Comparison of ENCODE assay signal across 21 cellular contexts in the genomic region with DNA sequence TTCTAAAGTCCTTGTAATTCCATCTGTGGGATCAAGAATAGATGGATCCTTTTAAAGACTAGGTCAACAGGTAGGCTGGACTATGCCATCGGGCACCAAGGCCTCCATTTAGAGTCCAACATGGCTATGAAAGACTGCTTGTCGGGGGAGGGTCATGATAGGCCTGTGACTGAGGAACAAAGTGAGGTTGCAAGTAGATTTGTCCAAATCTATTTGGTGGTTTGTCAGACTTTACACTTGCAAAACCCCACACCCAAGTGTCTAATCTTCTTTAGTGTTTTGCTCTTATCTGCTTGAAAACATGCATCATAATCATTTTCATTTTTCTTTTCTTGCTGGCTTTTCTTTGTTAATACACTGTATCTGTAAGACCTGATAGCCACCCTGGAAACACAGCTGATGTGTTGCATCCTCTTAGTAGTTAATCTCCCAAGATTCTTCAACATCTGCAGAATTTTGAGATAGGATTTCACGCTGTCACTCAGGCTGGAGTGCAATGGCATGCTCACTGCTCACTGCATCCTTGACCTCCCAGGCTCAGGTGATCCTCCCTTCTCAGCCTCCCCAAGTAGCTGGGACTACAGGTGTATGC. TPM values are rescaled to one million over a fixed set of nuclear protein-coding genes. Genes with fewer than 3 reads are reported as not detected.
"Had no signal": no experiment of that assay in that cellular context is flagged by ENCODE, and none has a peak within 500 bp of the region (broad histone marks: within the 10 kb centered on the region; RNA-seq: fewer than 3 reads in every experiment).

No MANE protein-coding gene starts in this region.

- H3K4me3 Mint-ChIP-seq: naive thymus-derived CD8-positive, alpha-beta T cell; stimulated activated effector memory CD8-positive, alpha-beta T cell treated with anti-CD3 and anti-CD28 coated beads, Interleukin-12 subunit alpha, Interleukin-12 subunit beta, amount 100 ng/mL, for 72 hours; stimulated activated naive CD8-positive, alpha-beta T cell treated with anti-CD3 and anti-CD28 coated beads, Interleukin-15, Interleukin-2, amounts not matched to agents 100 ng/mL and 50 ng/mL, for 24 hours had no signal

- DNase-seq: kidney; left colon; left lung; lower lobe of right lung; mammary epithelial cell; mesenchymal stem cell; naive thymus-derived CD8-positive, alpha-beta T cell; ovary; right lobe of liver; stimulated activated CD4-positive, alpha-beta T cell treated with anti-CD3 and anti-CD28 coated beads, Interleukin-15, amount 100 ng/mL, for 24 hours; stimulated activated CD4-positive, alpha-beta T cell treated with anti-CD3 and anti-CD28 coated beads, Interleukin-2, amount 100 ng/mL, for 24 hours; stimulated activated CD4-positive, alpha-beta T cell treated with anti-CD3 and anti-CD28 coated beads, Interleukin-4, amount 100 ng/mL, for 1 hour; stimulated activated naive CD4-positive, alpha-beta T cell; tibial artery; trophoblast cell; upper lobe of right lung had no signal

- H3K27ac Mint-ChIP-seq: progenitor cell of endocrine pancreas; stimulated activated effector memory CD8-positive, alpha-beta T cell treated with anti-CD3 and anti-CD28 coated beads, Interleukin-12 subunit alpha, Interleukin-12 subunit beta, amount 100 ng/mL, for 72 hours; stimulated activated naive CD8-positive, alpha-beta T cell treated with anti-CD3 and anti-CD28 coated beads, Interleukin-15, Interleukin-2, amounts not matched to agents 100 ng/mL and 50 ng/mL, for 24 hours had no signal

- ATAC-seq: left colon; left lung; lower lobe of right lung; naive thymus-derived CD8-positive, alpha-beta T cell; right lobe of liver; stimulated activated effector memory CD8-positive, alpha-beta T cell treated with anti-CD3 and anti-CD28 coated beads, Interleukin-12 subunit alpha, Interleukin-12 subunit beta, amount 100 ng/mL, for 72 hours; upper lobe of right lung had no signal

- H3K9me3 Mint-ChIP-seq: stimulated activated effector memory CD8-positive, alpha-beta T cell treated with anti-CD3 and anti-CD28 coated beads, Interleukin-12 subunit alpha, Interleukin-12 subunit beta, amount 100 ng/mL, for 72 hours; stimulated activated naive CD8-positive, alpha-beta T cell treated with anti-CD3 and anti-CD28 coated beads, Interleukin-15, Interleukin-2, amounts not matched to agents 100 ng/mL and 50 ng/mL, for 24 hours had no signal

- H3K27me3 Mint-ChIP-seq: naive thymus-derived CD8-positive, alpha-beta T cell; progenitor cell of endocrine pancreas; stimulated activated naive CD8-positive, alpha-beta T cell treated with anti-CD3 and anti-CD28 coated beads, Interleukin-15, Interleukin-2, amounts not matched to agents 100 ng/mL and 50 ng/mL, for 24 hours had no signal

RNA-seq across cellular contexts. Expression of gene KCNK13, which starts 55.8 kb away (rescaled TPM):
- total RNA-seq: mammary epithelial cell; naive thymus-derived CD8-positive, alpha-beta T cell; progenitor cell of endocrine pancreas; pulmonary artery endothelial cell; renal cortical epithelial cell had no signal
